1 cellular context compared by ENCODE assay signal in the genomic region with DNA sequence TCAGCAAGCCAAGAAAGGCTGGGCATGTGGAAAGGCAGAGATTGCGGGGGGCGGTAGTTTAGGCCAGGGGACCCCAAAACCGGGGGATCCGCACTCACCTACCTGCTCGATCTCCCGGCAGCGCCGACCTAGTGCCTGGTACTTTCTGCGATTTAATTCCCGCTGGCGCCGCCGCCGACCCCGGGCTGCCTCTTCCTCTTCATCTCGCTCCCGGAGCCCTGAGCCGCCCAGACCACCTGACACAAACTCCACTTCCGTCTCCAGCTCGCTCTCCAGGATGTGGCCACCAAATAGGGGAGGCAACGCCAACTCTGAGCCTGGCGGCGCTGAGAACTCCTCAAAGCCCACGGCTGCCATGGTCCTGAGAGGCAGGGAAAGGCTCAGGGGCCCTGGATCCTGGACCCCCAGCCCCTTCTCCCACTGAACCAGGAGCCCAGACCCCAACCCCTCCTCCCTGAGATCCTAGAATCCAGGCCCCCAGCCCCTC.
TF ChIP-seq lines count a peak whose summit lies in the region.

No MANE protein-coding gene starts in this region.

TF ChIP-seq in HepG2, 621 proteins besides CTCF, POLR2A, EP300 and RAD21:
- TF ChIP-seq KLF6 (CRISPR knock-in tag; IDR thresholded peaks at IDR 0.05) (no peak), NCOA1 (CRISPR knock-in tag; IDR thresholded peaks at IDR 0.05) (0 out of 2 replicates have a peak, but pooled peaks have one; percentile 61), RBM39 (IDR thresholded peaks at IDR 0.05; ENCODE audit: low read depth, low read length, poor library complexity, severe bottlenecking) (peak; percentile 12), RBFOX2 (IDR thresholded peaks at IDR 0.05; ENCODE audit: low read depth, low read length) (peak; percentile 54), PAF1 (CRISPR knock-in tag; IDR thresholded peaks at IDR 0.05) (no peak), SALL2 (CRISPR knock-in tag; IDR thresholded peaks at IDR 0.05) (no peak), AGO2 (optimal IDR thresholded peaks at IDR 0.05; ENCODE audit: low read depth, low read length) (peak; percentile 86), ZNF414 (CRISPR knock-in tag; IDR thresholded peaks at IDR 0.05) (no peak)
- TF ChIP-seq, protein P1, sequence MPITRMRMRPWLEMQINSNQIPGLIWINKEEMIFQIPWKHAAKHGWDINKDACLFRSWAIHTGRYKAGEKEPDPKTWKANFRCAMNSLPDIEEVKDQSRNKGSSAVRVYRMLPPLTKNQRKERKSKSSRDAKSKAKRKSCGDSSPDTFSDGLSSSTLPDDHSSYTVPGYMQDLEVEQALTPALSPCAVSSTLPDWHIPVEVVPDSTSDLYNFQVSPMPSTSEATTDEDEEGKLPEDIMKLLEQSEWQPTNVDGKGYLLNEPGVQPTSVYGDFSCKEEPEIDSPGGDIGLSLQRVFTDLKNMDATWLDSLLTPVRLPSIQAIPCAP (CRISPR knock-in tag; IDR thresholded peaks at IDR 0.05; ENCODE audit: low read depth), result no peak
